14 cellular contexts compared by ENCODE assay signal in the genomic region with DNA sequence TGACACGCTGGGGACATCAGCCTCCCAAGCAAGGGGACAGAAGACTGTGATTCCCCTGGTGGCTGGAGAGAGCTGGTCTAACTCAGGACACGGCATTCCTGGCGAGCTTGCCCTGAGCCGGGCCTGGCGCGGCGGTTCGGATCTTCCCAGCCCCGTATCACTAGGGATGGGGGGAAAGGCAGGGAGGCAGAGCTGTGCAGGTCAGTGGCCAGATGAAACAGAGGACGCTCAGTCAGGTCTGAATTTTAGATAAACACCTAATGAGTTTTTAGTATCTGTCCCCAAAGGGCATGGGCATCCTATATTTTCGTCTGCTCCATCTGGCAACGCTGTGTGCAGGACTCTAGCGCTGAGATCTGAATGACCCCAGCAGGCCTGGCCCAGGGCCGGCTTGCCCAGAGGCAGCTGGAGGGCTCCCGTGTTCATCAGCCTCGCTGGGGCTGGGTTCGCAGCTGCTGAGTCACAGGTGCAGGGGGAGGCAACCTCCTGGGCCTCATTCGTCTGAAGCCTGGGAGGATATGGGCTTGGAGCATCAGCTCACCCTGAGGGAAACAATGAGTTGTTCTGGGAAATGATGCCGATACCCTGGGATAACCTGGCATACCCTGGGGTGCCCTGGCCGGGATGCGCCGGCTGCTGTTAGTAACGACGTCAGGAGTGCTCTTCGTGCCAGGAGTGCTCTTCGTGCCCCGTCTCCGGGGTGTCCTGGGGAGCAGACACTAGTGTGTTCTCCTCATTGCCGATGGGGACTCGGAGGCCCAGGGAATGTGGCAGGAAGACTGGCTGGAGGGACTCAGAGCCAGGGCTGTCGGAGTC. TPM values are rescaled to one million over a fixed set of nuclear protein-coding genes. Genes with fewer than 3 reads are reported as not detected.
DNase-seq lines count a peak whose midpoint lies in the region; ATAC-seq and TF ChIP-seq lines count a peak whose summit lies in the region.
"Had no signal": no experiment of that assay in that cellular context is flagged by ENCODE, and none has a peak within 500 bp of the region (broad histone marks: within the 10 kb centered on the region; RNA-seq: fewer than 3 reads in every experiment).

No MANE protein-coding gene starts in this region.

- H3K36me3 Mint-ChIP-seq in activated T-cell treated with anti-CD3 and anti-CD28 coated beads, Interleukin-2, amount 50 U/mL, for 4 hours (ENCODE audit: insufficient read depth), result peaks cover 3% of the 10 kb centered on the region
- H3K36me3 Mint-ChIP-seq: activated naive CD8-positive, alpha-beta T cell treated with anti-CD3 and anti-CD28 coated beads, Interleukin-2, amount 10 ng/mL, durations not matched to agents 7 days and 5 days had no signal

- no peak overlapping the region for H3K27ac ChIP-seq in sigmoid colon
- H3K27ac ChIP-seq: gastrocnemius medialis, pancreas had no signal

- H3K4me3 Mint-ChIP-seq in activated T-cell treated with anti-CD3 and anti-CD28 coated beads, Interleukin-2, amount 50 U/mL, for 4 hours, result no peak overlapping the region
- H3K4me3 Mint-ChIP-seq: activated CD4-positive, alpha-beta memory T cell treated with anti-CD3 and anti-CD28 coated beads for 36 hours; activated naive CD8-positive, alpha-beta T cell treated with anti-CD3 and anti-CD28 coated beads, Interleukin-2, amount 10 ng/mL, durations not matched to agents 7 days and 5 days had no signal

- 88 to 90% methylated on average over 31 of the region's 31 CpGs for WGBS in sigmoid colon, 2 donors

- no peaks in the 10 kb centered on the region for H3K36me3 ChIP-seq in sigmoid colon
- H3K36me3 ChIP-seq: gastrocnemius medialis, pancreas had no signal

- peaks cover 3% of the 10 kb centered on the region for H3K27me3 Mint-ChIP-seq in activated T-cell treated with anti-CD3 and anti-CD28 coated beads, Interleukin-2, amount 50 U/mL, for 4 hours (ENCODE audit: low read depth)
- H3K27me3 Mint-ChIP-seq: activated CD4-positive, alpha-beta memory T cell treated with anti-CD3 and anti-CD28 coated beads for 36 hours had no signal

- peak; percentile 10 for DNase-seq in activated CD8-positive, alpha-beta memory T cell treated with anti-CD3 and anti-CD28 coated beads, Interleukin-2, amount 50 U/mL, for 4 hours
- no peak for DNase-seq in activated CD8-positive, alpha-beta memory T cell treated with anti-CD3 and anti-CD28 coated beads for 24 hours
- peak; percentile 29 for DNase-seq in NCI-H460 (ENCODE audit: extremely low read depth, low read depth)
- DNase-seq in epithelial cell of esophagus (ENCODE audit: low read depth), result peak; percentile 17
- peak; percentile 33 for DNase-seq in sigmoid colon
- no peak for DNase-seq in activated T-cell treated with anti-CD3 and anti-CD28 coated beads, Interleukin-2, amount 50 U/mL, for 4 hours
- DNase-seq: activated CD4-positive, alpha-beta memory T cell treated with anti-CD3 and anti-CD28 coated beads for 36 hours; activated naive CD8-positive, alpha-beta T cell treated with anti-CD3 and anti-CD28 coated beads, Interleukin-2, amount 10 ng/mL, durations not matched to agents 7 days and 5 days; KG1; NCI-H446 treated with DMSO at 0.1 percent for 48 hours had no signal

- no peaks in the 10 kb centered on the region for H3K27me3 ChIP-seq in sigmoid colon
- H3K27me3 ChIP-seq: gastrocnemius medialis, pancreas had no signal

- H3K4me1 ChIP-seq in sigmoid colon, result no peaks in the 10 kb centered on the region
- H3K4me1 ChIP-seq: gastrocnemius medialis, pancreas had no signal

- peaks cover 16% of the 10 kb centered on the region for H3K9me3 Mint-ChIP-seq in activated T-cell treated with anti-CD3 and anti-CD28 coated beads, Interleukin-2, amount 50 U/mL, for 4 hours

- no peak overlapping the region for H3K4me3 ChIP-seq in epithelial cell of esophagus (ENCODE audit: low read length)
- no peak overlapping the region for H3K4me3 ChIP-seq in sigmoid colon
- H3K4me3 ChIP-seq: gastrocnemius medialis, pancreas had no signal

- no peak for TF ChIP-seq POLR2A in sigmoid colon (IDR thresholded peaks at IDR 0.05)

- intact Hi-C loops in sigmoid colon (cut with DNase I), result no loop called here

- no peak for TF ChIP-seq CTCF in epithelial cell of esophagus (IDR thresholded peaks at IDR 0.05; ENCODE audit: insufficient read depth, low read depth, low read length, missing control alignments)
- TF ChIP-seq CTCF in sigmoid colon (IDR thresholded peaks at IDR 0.05), result no peak

- H3K9me3 ChIP-seq in sigmoid colon, result peaks cover 0 to 12% (median 3%) of the 10 kb centered on the region in 4 donors
- H3K9me3 ChIP-seq: pancreas had no signal

- no peak for TF ChIP-seq EP300 in sigmoid colon (IDR thresholded peaks at IDR 0.05)

- no peaks in the 10 kb centered on the region for H3K4me1 Mint-ChIP-seq in activated T-cell treated with anti-CD3 and anti-CD28 coated beads, Interleukin-2, amount 50 U/mL, for 4 hours (ENCODE audit: low read depth)

- no peak for ATAC-seq in activated T-cell treated with anti-CD3 and anti-CD28 coated beads, Interleukin-2, amount 50 U/mL, for 4 hours
- ATAC-seq in HG03378 (IDR thresholded peaks at IDR 0.05; ENCODE audit: unreplicated experiment) (no peak), HG02840 (IDR thresholded peaks at IDR 0.05; ENCODE audit: low FRiP score, unreplicated experiment) (no peak)
- ATAC-seq: gastrocnemius medialis, pancreas had no signal

RNA-seq across cellular contexts. Expression of gene HPCAL1, which starts 48.1 kb away (rescaled TPM):
- 189 and 215 TPM in 2 replicates for total RNA-seq in NCI-H460 (2014; rRNA removed; shearing (Covaris generic))
- polyA plus RNA-seq in NCI-H460 (2014; cell fraction: nucleus; rRNA removed), result 185 and 207 TPM in 2 replicates
- 10 to 100 TPM; 27.7 to 46.0 (median 34.2) TPM for total RNA-seq in sigmoid colon
- polyA plus RNA-seq in sigmoid colon, result 100 to 1,000 TPM in 2 of 3 donors, 10 to 100 TPM in 1; 67.9 to 115 (median 110) TPM
- 10 to 100 TPM; 40.8 to 44.7 (median 43.3) TPM for total RNA-seq in activated T-cell treated with anti-CD3 and anti-CD28 coated beads, Interleukin-2, amount 50 U/mL, for 4 hours

Comparison
In these comparisons a context has a peak if more than half of its experiments do, and no peak if none do; other contexts are left out.
1. DNase-seq: peak in activated CD8-positive, alpha-beta memory T cell treated with anti-CD3 and anti-CD28 coated beads, Interleukin-2, amount 50 U/mL, for 4 hours (single experiment), NCI-H460 (single experiment), epithelial cell of esophagus (single experiment) and sigmoid colon (single experiment); none in activated CD8-positive, alpha-beta memory T cell treated with anti-CD3 and anti-CD28 coated beads for 24 hours (single experiment) and activated T-cell treated with anti-CD3 and anti-CD28 coated beads, Interleukin-2, amount 50 U/mL, for 4 hours (single experiment).